ENCODE assay signal across 1 cellular context in the genomic region with DNA sequence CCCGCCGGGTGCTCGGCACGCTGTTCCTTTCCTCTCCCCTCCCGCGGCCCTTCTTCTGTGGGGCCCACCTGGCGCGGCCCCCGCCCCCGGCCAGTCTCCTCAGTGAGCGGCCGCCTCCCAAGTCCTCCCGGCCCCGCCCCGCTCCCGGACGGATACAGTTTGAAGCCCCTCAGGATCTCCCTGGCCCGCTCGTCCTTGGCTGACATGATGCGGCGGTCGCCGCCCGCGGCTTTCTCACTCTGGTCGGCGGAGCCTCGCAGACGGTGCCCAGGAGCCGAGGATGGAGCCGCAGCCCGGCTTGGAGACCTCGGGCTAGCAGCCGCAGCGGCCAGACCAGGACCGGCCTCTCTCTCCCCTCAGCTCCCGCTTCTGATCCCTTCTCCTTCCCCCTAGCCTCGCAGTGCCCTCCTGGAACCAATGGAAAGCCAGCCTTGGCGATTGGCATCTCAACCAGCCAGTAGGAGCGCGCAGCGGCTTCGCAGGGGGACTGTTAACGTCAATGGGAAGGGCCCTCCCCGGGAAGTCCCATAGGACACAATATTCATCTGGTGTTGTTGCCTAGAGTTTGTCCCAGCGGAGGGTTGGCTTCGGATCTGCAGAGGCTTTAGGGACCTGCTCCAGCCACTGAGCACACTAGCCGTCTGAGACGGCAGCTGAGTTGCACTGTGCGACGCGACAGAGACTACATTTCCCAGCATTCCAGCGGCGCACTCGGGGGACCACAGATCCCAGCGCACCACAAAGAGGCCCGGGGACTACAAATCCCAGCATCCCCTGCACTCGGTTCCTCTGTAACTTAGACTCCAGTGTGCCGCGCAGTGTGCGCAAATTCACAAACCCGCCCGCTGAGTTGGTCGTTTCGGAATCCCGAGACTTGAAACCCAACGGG.
TF ChIP-seq lines count a peak whose summit lies in the region.

Gene PDE6D (minus strand): TSS at position 374 of the 889 bp plus-strand sequence. CDS start 168 bp downstream, at position 206.

TF ChIP-seq in HepG2, 621 proteins besides CTCF, POLR2A, EP300 and RAD21 (continued from another document and continues in another):
- TF ChIP-seq SMAD1 (CRISPR knock-in tag; IDR thresholded peaks at IDR 0.05; ENCODE audit: borderline replicate concordance, low read depth): no peak; the same call in 1 of the 2 replicates
- TF ChIP-seq ZNF253 (CRISPR knock-in tag; IDR thresholded peaks at IDR 0.05; ENCODE audit: borderline replicate concordance): no peak
- TF ChIP-seq ARID2 (CRISPR knock-in tag; IDR thresholded peaks at IDR 0.05; ENCODE audit: borderline replicate concordance): peak; percentile 15; the same call in 1 of the 2 replicates
- peak; percentile 72; the same call in 1 of the 2 replicates for TF ChIP-seq LBX2 (CRISPR knock-in tag; IDR thresholded peaks at IDR 0.05; ENCODE audit: borderline replicate concordance)
- TF ChIP-seq, protein P1, sequence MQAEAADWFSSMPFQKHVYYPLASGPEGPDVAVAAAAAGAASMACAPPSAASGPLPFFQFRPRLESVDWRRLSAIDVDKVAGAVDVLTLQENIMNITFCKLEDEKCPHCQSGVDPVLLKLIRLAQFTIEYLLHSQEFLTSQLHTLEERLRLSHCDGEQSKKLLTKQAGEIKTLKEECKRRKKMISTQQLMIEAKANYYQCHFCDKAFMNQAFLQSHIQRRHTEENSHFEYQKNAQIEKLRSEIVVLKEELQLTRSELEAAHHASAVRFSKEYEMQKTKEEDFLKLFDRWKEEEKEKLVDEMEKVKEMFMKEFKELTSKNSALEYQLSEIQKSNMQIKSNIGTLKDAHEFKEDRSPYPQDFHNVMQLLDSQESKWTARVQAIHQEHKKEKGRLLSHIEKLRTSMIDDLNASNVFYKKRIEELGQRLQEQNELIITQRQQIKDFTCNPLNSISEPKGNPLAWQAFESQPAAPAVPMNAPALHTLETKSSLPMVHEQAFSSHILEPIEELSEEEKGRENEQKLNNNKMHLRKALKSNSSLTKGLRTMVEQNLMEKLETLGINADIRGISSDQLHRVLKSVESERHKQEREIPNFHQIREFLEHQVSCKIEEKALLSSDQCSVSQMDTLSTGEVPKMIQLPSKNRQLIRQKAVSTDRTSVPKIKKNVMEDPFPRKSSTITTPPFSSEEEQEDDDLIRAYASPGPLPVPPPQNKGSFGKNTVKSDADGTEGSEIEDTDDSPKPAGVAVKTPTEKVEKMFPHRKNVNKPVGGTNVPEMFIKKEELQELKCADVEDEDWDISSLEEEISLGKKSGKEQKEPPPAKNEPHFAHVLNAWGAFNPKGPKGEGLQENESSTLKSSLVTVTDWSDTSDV (CRISPR knock-in tag; IDR thresholded peaks at IDR 0.05): peak; percentile 68; the same call in 1 of the 2 replicates
- TF ChIP-seq EED (CRISPR knock-in tag; IDR thresholded peaks at IDR 0.05): peak; percentile 70; the same call in 1 of the 2 replicates
- TF ChIP-seq JUNB (CRISPR knock-in tag; IDR thresholded peaks at IDR 0.05; ENCODE audit: borderline replicate concordance): no peak
- TF ChIP-seq ZNF562 (CRISPR knock-in tag; IDR thresholded peaks at IDR 0.05; ENCODE audit: borderline replicate concordance): no peak
- no peak; the same call in 1 of the 2 replicates for TF ChIP-seq SOX13 (IDR thresholded peaks at IDR 0.05)
- TF ChIP-seq SOX13 (CRISPR knock-in tag; conservative IDR thresholded peaks at IDR 0.05 in 1 of 2, IDR thresholded peaks at IDR 0.05 in 1 of 2): no peak
- peak; percentile 9; the same call in 1 of the 2 replicates for TF ChIP-seq ZNF784 (CRISPR knock-in tag; IDR thresholded peaks at IDR 0.05; ENCODE audit: borderline replicate concordance)
- no peak for TF ChIP-seq MBD4 (IDR thresholded peaks at IDR 0.05; ENCODE audit: borderline replicate concordance, low read length)
- no peak; the same call in 1 of the 2 replicates for TF ChIP-seq SNAI1 (CRISPR knock-in tag; IDR thresholded peaks at IDR 0.05; ENCODE audit: borderline replicate concordance)
- TF ChIP-seq ZNF674 (CRISPR knock-in tag; IDR thresholded peaks at IDR 0.05; ENCODE audit: low read depth): no peak
- TF ChIP-seq LRRFIP1 (CRISPR knock-in tag; conservative IDR thresholded peaks at IDR 0.05): no peak
- TF ChIP-seq NPAS2 (CRISPR knock-in tag; IDR thresholded peaks at IDR 0.05; ENCODE audit: borderline replicate concordance): no peak
- peak; percentile 80 for TF ChIP-seq CBFB (CRISPR knock-in tag; IDR thresholded peaks at IDR 0.05)
- TF ChIP-seq, protein P2, sequence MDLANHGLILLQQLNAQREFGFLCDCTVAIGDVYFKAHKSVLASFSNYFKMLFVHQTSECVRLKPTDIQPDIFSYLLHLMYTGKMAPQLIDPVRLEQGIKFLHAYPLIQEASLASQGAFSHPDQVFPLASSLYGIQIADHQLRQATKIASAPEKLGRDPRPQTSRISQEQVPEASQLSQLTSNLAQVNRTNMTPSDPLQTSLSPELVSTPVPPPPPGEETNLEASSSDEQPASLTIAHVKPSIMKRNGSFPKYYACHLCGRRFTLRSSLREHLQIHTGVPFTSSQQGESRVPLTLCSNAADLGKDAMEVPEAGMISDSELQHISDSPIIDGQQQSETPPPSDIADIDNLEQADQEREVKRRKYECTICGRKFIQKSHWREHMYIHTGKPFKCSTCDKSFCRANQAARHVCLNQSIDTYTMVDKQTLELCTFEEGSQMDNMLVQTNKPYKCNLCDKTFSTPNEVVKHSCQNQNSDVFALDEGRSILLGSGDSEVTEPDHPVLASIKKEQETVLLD (CRISPR knock-in tag; IDR thresholded peaks at IDR 0.05; ENCODE audit: low read depth): no peak
- TF ChIP-seq NBN (conservative IDR thresholded peaks at IDR 0.05): no peak
- TF ChIP-seq, protein P3, sequence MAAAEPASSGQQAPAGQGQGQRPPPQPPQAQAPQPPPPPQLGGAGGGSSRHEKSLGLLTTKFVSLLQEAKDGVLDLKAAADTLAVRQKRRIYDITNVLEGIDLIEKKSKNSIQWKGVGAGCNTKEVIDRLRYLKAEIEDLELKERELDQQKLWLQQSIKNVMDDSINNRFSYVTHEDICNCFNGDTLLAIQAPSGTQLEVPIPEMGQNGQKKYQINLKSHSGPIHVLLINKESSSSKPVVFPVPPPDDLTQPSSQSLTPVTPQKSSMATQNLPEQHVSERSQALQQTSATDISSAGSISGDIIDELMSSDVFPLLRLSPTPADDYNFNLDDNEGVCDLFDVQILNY (CRISPR knock-in tag; conservative IDR thresholded peaks at IDR 0.05): peak; percentile 59; the same call in 1 of the 2 replicates
- peak; percentile 68 for TF ChIP-seq ZNF710 (CRISPR knock-in tag; IDR thresholded peaks at IDR 0.05; ENCODE audit: borderline replicate concordance)
- TF ChIP-seq HMGA1 (CRISPR knock-in tag; conservative IDR thresholded peaks at IDR 0.05): no peak
- TF ChIP-seq GMEB1 (CRISPR knock-in tag; IDR thresholded peaks at IDR 0.05; ENCODE audit: borderline replicate concordance): peak; percentile 93
- TF ChIP-seq, protein P4, sequence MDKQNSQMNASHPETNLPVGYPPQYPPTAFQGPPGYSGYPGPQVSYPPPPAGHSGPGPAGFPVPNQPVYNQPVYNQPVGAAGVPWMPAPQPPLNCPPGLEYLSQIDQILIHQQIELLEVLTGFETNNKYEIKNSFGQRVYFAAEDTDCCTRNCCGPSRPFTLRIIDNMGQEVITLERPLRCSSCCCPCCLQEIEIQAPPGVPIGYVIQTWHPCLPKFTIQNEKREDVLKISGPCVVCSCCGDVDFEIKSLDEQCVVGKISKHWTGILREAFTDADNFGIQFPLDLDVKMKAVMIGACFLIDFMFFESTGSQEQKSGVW (CRISPR knock-in tag; IDR thresholded peaks at IDR 0.05; ENCODE audit: borderline replicate concordance): no peak
- peak; percentile 26; the same call in 1 of the 2 replicates for TF ChIP-seq ZBTB34 (CRISPR knock-in tag; IDR thresholded peaks at IDR 0.05)
- TF ChIP-seq NFRKB (IDR thresholded peaks at IDR 0.05): no peak
- TF ChIP-seq MXD4 (CRISPR knock-in tag; IDR thresholded peaks at IDR 0.05): peak; percentile 72; the same call in 1 of the 2 replicates
- TF ChIP-seq ZNF30 (CRISPR knock-in tag; IDR thresholded peaks at IDR 0.05): no peak
- TF ChIP-seq JUN (CRISPR knock-in tag; IDR thresholded peaks at IDR 0.05): no peak
- TF ChIP-seq ZSCAN12 (CRISPR knock-in tag; IDR thresholded peaks at IDR 0.05): no peak
- no peak; the same call in 1 of the 2 replicates for TF ChIP-seq PAX8 (CRISPR knock-in tag; IDR thresholded peaks at IDR 0.05; ENCODE audit: borderline replicate concordance)
- peak; percentile 87 for TF ChIP-seq SRSF1 (optimal IDR thresholded peaks at IDR 0.05; ENCODE audit: low read depth, low read length)
- no peak for TF ChIP-seq ZNF431 (CRISPR knock-in tag; IDR thresholded peaks at IDR 0.05; ENCODE audit: borderline replicate concordance, low read depth)
- TF ChIP-seq TMF1 (CRISPR knock-in tag; IDR thresholded peaks at IDR 0.05; ENCODE audit: low read depth): no peak; the same call in 1 of the 2 replicates
- TF ChIP-seq, protein P5, sequence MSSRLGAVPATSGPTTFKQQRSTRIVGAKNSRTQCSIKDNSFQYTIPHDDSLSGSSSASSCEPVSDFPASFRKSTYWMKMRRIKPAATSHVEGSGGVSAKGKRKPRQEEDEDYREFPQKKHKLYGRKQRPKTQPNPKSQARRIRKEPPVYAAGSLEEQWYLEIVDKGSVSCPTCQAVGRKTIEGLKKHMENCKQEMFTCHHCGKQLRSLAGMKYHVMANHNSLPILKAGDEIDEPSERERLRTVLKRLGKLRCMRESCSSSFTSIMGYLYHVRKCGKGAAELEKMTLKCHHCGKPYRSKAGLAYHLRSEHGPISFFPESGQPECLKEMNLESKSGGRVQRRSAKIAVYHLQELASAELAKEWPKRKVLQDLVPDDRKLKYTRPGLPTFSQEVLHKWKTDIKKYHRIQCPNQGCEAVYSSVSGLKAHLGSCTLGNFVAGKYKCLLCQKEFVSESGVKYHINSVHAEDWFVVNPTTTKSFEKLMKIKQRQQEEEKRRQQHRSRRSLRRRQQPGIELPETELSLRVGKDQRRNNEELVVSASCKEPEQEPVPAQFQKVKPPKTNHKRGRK (CRISPR knock-in tag; IDR thresholded peaks at IDR 0.05): no peak
- TF ChIP-seq THAP11 (CRISPR knock-in tag; IDR thresholded peaks at IDR 0.05): peak; percentile 98
- peak; percentile 90 for TF ChIP-seq HOXA3 (CRISPR knock-in tag; IDR thresholded peaks at IDR 0.05)
- peak; percentile 70; the same call in 1 of the 2 replicates for TF ChIP-seq ZNF572 (CRISPR knock-in tag; IDR thresholded peaks at IDR 0.05)
- no peak for TF ChIP-seq ATF3 (CRISPR knock-in tag; IDR thresholded peaks at IDR 0.05)
